8 cellular contexts compared by ENCODE assay signal in the genomic region with DNA sequence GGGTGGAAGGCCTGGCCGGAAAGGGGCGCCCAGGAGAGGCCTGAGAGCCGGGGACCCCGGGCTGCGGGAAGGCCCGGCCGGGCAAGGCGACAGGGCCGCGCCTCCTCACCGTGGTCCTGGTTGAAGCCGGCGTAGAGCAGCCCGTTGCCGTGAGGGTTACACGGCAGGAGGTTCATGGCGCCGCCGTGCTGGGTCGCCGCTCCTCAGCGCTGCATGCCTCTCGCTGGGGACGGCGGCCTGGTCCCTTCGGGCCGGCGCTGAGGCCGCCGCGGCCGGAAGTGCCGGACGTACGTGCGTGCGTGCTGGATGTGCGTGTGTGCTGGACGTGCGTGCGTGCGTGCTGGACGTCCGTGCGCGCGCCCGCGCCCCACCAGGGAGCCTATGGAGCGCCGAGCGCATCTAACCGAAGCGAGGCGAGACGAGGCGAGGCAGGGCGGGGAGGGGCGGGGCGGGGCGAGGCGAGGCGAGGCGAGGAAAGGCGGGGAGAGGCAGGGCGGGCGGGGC. TPM values are rescaled to one million over a fixed set of nuclear protein-coding genes. Genes with fewer than 3 reads are reported as not detected.
DNase-seq lines count a peak whose midpoint lies in the region; ATAC-seq and TF ChIP-seq lines count a peak whose summit lies in the region.

A gene (minus strand): TSS at position 280 of the 504 bp plus-strand sequence. CDS start 104 bp downstream, at position 176.

- ATAC-seq in CD4-positive, alpha-beta T cell (ENCODE audit: poor library complexity), result peak; percentile 80
- peak; percentile 68 for ATAC-seq in GM19468 (IDR thresholded peaks at IDR 0.05; ENCODE audit: extremely low read depth, unreplicated experiment)

- peaks cover 17% of the 10 kb centered on the region for H3K4me1 ChIP-seq in effector memory CD4-positive, alpha-beta T cell (ENCODE audit: control insufficient read depth, insufficient read depth, low read length, poor library complexity, severe bottlenecking)

- DNase-seq in CD4-positive, alpha-beta T cell, result peak; percentile 78 to 89 (median 86)
- DNase-seq in HT-29 (ENCODE audit: low spot score), result peak; percentile 93
- peak; percentile 90 for DNase-seq in NK-92 treated with Interleukin-12 subunit alpha and Interleukin-12 subunit beta, amount 100 ng/mL, for 24 hours (lab: John Stamatoyannopoulos, UW)
- DNase-seq in effector memory CD4-positive, alpha-beta T cell, result peak; percentile 80 to 82 (median 80)
- peak; percentile 95 for DNase-seq in medulla oblongata (ENCODE audit: extremely low spot score)
- peak; percentile 77 to 88 (median 86) for DNase-seq in stimulated activated CD4-positive, alpha-beta T cell treated with anti-CD3 and anti-CD28 coated beads, TNF-alpha, amount 100 ng/mL, for 48 hours (ENCODE audit: low read depth in 3 of 3)

- no peak for TF ChIP-seq CTCF in CD4-positive, alpha-beta T cell (IDR thresholded peaks at IDR 0.05)

- peak within 1 kb of the TSS; percentile 86 for H3K4me3 ChIP-seq in effector memory CD4-positive, alpha-beta T cell (ENCODE audit: insufficient read depth, low read depth, low read length, poor library complexity, severe bottlenecking)

- CTCF ChIA-PET in CD4-positive, alpha-beta T cell (lab: Charles Lee), result interaction anchor here (0.7 to 1.4 kb wide), 2 partner anchors 105 to 618 kb away, joined by 3 to 4 read pairs; no protein-coding TSS in a partner anchor
- CTCF ChIA-PET in activated CD8-positive, alpha-beta memory T cell treated with anti-CD3 and anti-CD28 coated beads for 36 hours (lab: Charles Lee), result no interaction called here

- H3K27me3 ChIP-seq in CD4-positive, alpha-beta T cell (ENCODE audit: control insufficient read depth, insufficient read depth, low read length), result no peaks in the 10 kb centered on the region
- no peaks in the 10 kb centered on the region for H3K27me3 ChIP-seq in effector memory CD4-positive, alpha-beta T cell (replicated peaks; ENCODE audit: control insufficient read depth, insufficient read depth, low read length, poor library complexity, severe bottlenecking)

- peaks cover 12% of the 10 kb centered on the region for H3K36me3 ChIP-seq in effector memory CD4-positive, alpha-beta T cell (ENCODE audit: control insufficient read depth, insufficient read depth, low read length)

- POLR2A ChIA-PET in CD4-positive, alpha-beta T cell (lab: Charles Lee), result no interaction called here
- POLR2A ChIA-PET in activated CD8-positive, alpha-beta memory T cell treated with anti-CD3 and anti-CD28 coated beads for 36 hours (lab: Charles Lee), result interaction anchor here (0.5 kb wide), 1 partner anchor 1410 kb away, joined by 3 read pairs; no protein-coding TSS in a partner anchor

- peak within 1 kb of the TSS; percentile 69 for H3K27ac Mint-ChIP-seq in CD4-positive, alpha-beta T cell

- H3K36me3 Mint-ChIP-seq in CD4-positive, alpha-beta T cell (ENCODE audit: low read depth), result peaks cover 22% of the 10 kb centered on the region

- H3K4me3 Mint-ChIP-seq in CD4-positive, alpha-beta T cell, result peak within 1 kb of the TSS; percentile 87

- H3K4me1 Mint-ChIP-seq in CD4-positive, alpha-beta T cell (ENCODE audit: low read depth), result peaks cover 29% of the 10 kb centered on the region

- no peaks in the 10 kb centered on the region for H3K27me3 Mint-ChIP-seq in CD4-positive, alpha-beta T cell

- intact Hi-C loops in CD4-positive, alpha-beta T cell (cut with DNase I, micrococcal nuclease), result loop anchor here (1.0 to 5.0 kb wide), 5 partner anchors 51 to 196 kb away; a partner anchor contains a TSS

- H3K9me3 ChIP-seq in CD4-positive, alpha-beta T cell (ENCODE audit: control insufficient read depth, low read length), result no peaks in the 10 kb centered on the region
- no peaks in the 10 kb centered on the region for H3K9me3 ChIP-seq in effector memory CD4-positive, alpha-beta T cell (ENCODE audit: control insufficient read depth, low read length)

- H3K27ac ChIP-seq in CD4-positive, alpha-beta T cell (ENCODE audit: low read depth, low read length), result peak within 1 kb of the TSS; percentile 80
- peak within 1 kb of the TSS; percentile 87 for H3K27ac ChIP-seq in effector memory CD4-positive, alpha-beta T cell (ENCODE audit: insufficient read depth, low read length, poor library complexity, severe bottlenecking)

- H3K9me3 Mint-ChIP-seq in CD4-positive, alpha-beta T cell, result no peaks in the 10 kb centered on the region

RNA-seq across cellular contexts. Expression of the gene that starts here (rescaled TPM):
- total RNA-seq in CD4-positive, alpha-beta T cell, result 10 to 100 TPM; 49.8 to 54.3 TPM
- total RNA-seq in HT-29 (2014; rRNA removed; shearing (Covaris generic)), result 89.3 and 101 TPM in 2 replicates
- 10 to 100 TPM; 57.0 to 57.9 TPM for total RNA-seq in activated CD8-positive, alpha-beta memory T cell treated with anti-CD3 and anti-CD28 coated beads for 36 hours

Comparison
In these comparisons a context has a peak if more than half of its experiments do, and no peak if none do; other contexts are left out.
1. Peak in every context shown above with its lines: DNase-seq, ATAC-seq, H3K4me3 ChIP-seq and H3K27ac ChIP-seq.